ENCODE assay signal across 24 cellular contexts in genomic region chr20:63105211-63106107, GRCh38.
"Had no signal": no experiment of that assay in that cellular context is flagged by ENCODE, and none has a peak within 500 bp of the region (broad histone marks: within the 10 kb centered on the region; RNA-seq: fewer than 3 reads in every experiment).

No MANE protein-coding gene starts in this region.

- H3K36me3 ChIP-seq: breast epithelium, heart left ventricle, lower lobe of right lung, ovary, uterus had no signal

- H3K27ac ChIP-seq: breast epithelium, lower lobe of right lung, ovary, testis, uterus had no signal

- ATAC-seq: lower lobe of right lung; naive thymus-derived CD4-positive, alpha-beta T cell; stimulated activated naive B cell treated with anti-CD40 and anti-IgM and Interleukin-4, amounts not matched to agents 10 μg/mL and 1 μg/mL and 100 μg/mL, for 72 hours; T-cell had no signal

- H3K4me1 ChIP-seq: breast epithelium, lower lobe of right lung, testis had no signal

- H3K4me3 ChIP-seq: breast epithelium, heart left ventricle, lower lobe of right lung, mucosa of descending colon, ovary, smooth muscle cell, testis, uterus had no signal

- H3K27me3 ChIP-seq: ovary, testis, uterus had no signal

- DNase-seq: activated CD4-positive, alpha-beta T cell treated with anti-CD3 and anti-CD28 coated beads for 1 hour; activated CD4-positive, alpha-beta T cell treated with anti-CD3 and anti-CD28 coated beads, Interleukin-2, amount 50 U/mL, for 4 hours; activated CD8-positive, alpha-beta memory T cell treated with anti-CD3 and anti-CD28 coated beads, Interleukin-2, amount 50 U/mL, for 48 hours; activated naive CD4-positive, alpha-beta T cell treated with Interleukin-2 at 50 U/mL for 16 hours; activated naive CD8-positive, alpha-beta T cell treated with anti-CD3 and anti-CD28 coated beads, Interleukin-2, amount 10 ng/mL, durations not matched to agents 7 days and 5 days; activated T-cell treated with anti-CD3 and anti-CD28 coated beads, Interleukin-2, amount 50 U/mL, for 48 hours; amniotic stem cell; cortex of kidney; endodermal cell; lower lobe of right lung; mesendoderm; naive thymus-derived CD4-positive, alpha-beta T cell; ovary; stimulated activated CD4-positive, alpha-beta T cell treated with anti-CD3 and anti-CD28 coated beads, Interleukin-2, amount 100 ng/mL, for 48 hours; stimulated activated CD8-positive, alpha-beta memory T cell treated with anti-CD3 and anti-CD28 coated beads, Interleukin-4, amount 100 ng/mL, for 48 hours; stimulated activated naive B cell treated with anti-CD40 and anti-IgM and Interleukin-4, amounts not matched to agents 10 μg/mL and 1 μg/mL and 100 μg/mL, for 72 hours; T-cell; testis; trophoblast cell had no signal

- H3K9me3 ChIP-seq: mucosa of descending colon, ovary, testis, uterus had no signal
